ENCODE assay signal across 1 cellular context in genomic region chr18:9870431-9871023, GRCh38.
TF ChIP-seq lines count a peak whose summit lies in the region.

No MANE protein-coding gene starts in this region.

TF ChIP-seq in IMR-90, 13 proteins besides CTCF, POLR2A, EP300 and RAD21:
- TF ChIP-seq USF2 (IDR thresholded peaks at IDR 0.05; ENCODE audit: low read depth, low read length), result no peak
- TF ChIP-seq CEBPB (IDR thresholded peaks at IDR 0.05; ENCODE audit: low read depth, low read length), result no peak
- no peak for TF ChIP-seq RCOR1 (IDR thresholded peaks at IDR 0.05; ENCODE audit: insufficient replicate concordance, low read length)
- no peak for TF ChIP-seq BHLHE40 (IDR thresholded peaks at IDR 0.05; ENCODE audit: low read depth, low read length)
- no peak for TF ChIP-seq SMC3 (IDR thresholded peaks at IDR 0.05; ENCODE audit: low read depth, low read length)
- TF ChIP-seq FOS (IDR thresholded peaks at IDR 0.05; ENCODE audit: low read depth, low read length), result no peak
- no peak for TF ChIP-seq NFE2L2 (IDR thresholded peaks at IDR 0.05; ENCODE audit: low read depth, low read length)
- no peak for TF ChIP-seq MAZ (IDR thresholded peaks at IDR 0.05; ENCODE audit: borderline replicate concordance, low read depth, low read length)
- no peak for TF ChIP-seq MXI1 (IDR thresholded peaks at IDR 0.05; ENCODE audit: borderline replicate concordance, low read depth, low read length)
- TF ChIP-seq RFX5 (IDR thresholded peaks at IDR 0.05; ENCODE audit: low read depth, low read length), result no peak
- no peak for TF ChIP-seq MAFK (IDR thresholded peaks at IDR 0.05; ENCODE audit: low read depth, low read length)
- TF ChIP-seq ELK1 (IDR thresholded peaks at IDR 0.05; ENCODE audit: borderline replicate concordance, low read depth, low read length), result no peak
- no peak for TF ChIP-seq CHD1 (IDR thresholded peaks at IDR 0.05; ENCODE audit: low read depth, low read length)
